ENCODE assay signal across 8 cellular contexts in the genomic region with DNA sequence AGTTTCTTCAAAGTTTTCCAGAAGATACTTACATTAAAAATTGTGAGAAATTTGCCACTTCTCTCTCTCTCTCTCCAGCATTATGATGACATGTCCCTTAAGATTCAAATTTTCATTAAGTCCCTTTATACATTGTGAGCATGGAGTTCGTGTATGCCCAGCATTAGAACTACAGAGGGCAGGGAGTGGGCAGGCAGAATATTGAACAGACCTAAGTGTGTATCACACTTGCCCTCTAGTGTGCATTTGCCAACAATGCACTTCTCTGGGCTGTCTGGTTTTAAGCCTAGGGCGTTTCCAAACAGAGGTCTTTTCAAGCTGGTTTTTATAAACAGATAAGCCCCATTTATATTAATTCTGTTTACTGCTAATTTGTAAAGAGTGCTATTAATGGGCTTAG. TPM values are rescaled to one million over a fixed set of nuclear protein-coding genes. Genes with fewer than 3 reads are reported as not detected.
DNase-seq lines count a peak whose midpoint lies in the region; ATAC-seq, FAIRE-seq and TF ChIP-seq lines count a peak whose summit lies in the region.

No MANE protein-coding gene starts in this region.

- H3K4me2 ChIP-seq in MM.1S (ENCODE audit: low read depth, low read length): no peak overlapping the region

- H3K4me3 ChIP-seq in BE2C (ENCODE audit: low read depth, low read length): no peak overlapping the region
- H3K4me3 ChIP-seq in MM.1S (ENCODE audit: low read length): no peak overlapping the region
- no peak overlapping the region for H3K4me3 ChIP-seq in WI38 (ENCODE audit: low read depth, low read length)

- DNase-seq in BE2C (peak; percentile 53), GM12892 (ENCODE audit: insufficient read length) (no peak), MM.1S (peak; percentile 48), head of caudate nucleus (peak in 28 of 42 donors; percentile 6 to 58 (median 26)), sciatic nerve (ENCODE audit: low spot score) (peak; percentile 65)

- FAIRE-seq in GM12892 (lab: Jason Lieb, UNC): peak; percentile 68

- no peaks in the 10 kb centered on the region for H3K9me2 ChIP-seq in MM.1S (replicated peaks; ENCODE audit: insufficient read depth, low read length)

- H3K4me1 ChIP-seq in BE2C (peaks cover 3% of the 10 kb centered on the region; the same call in 1 of the 2 replicates), MM.1S (ENCODE audit: low read length) (no peaks in the 10 kb centered on the region)

- no peak for TF ChIP-seq POLR2A in GM12892 (IDR thresholded peaks at IDR 0.05; ENCODE audit: low read depth, low read length)

- TF ChIP-seq CTCF in BE2C (IDR thresholded peaks at IDR 0.05; ENCODE audit: low read depth, low read length): peak; percentile 82
- peak; percentile 72 for TF ChIP-seq CTCF in MM.1S (IDR thresholded peaks at IDR 0.05; ENCODE audit: low read length)
- peak; percentile 66 for TF ChIP-seq CTCF in WI38 (IDR thresholded peaks at IDR 0.05; ENCODE audit: low read depth, low read length)

- H3K36me3 ChIP-seq in BE2C (no peaks in the 10 kb centered on the region), MM.1S (replicated peaks; ENCODE audit: insufficient read depth, low read length) (no peaks in the 10 kb centered on the region)

- H3K79me2 ChIP-seq in MM.1S (ENCODE audit: low read length): no peaks in the 10 kb centered on the region

- H3K9ac ChIP-seq in MM.1S (ENCODE audit: low read length): no peak overlapping the region

- no peaks in the 10 kb centered on the region for H4K20me1 ChIP-seq in MM.1S (ENCODE audit: insufficient read depth, low read length)

- no peaks in the 10 kb centered on the region for H3F3A ChIP-seq in MM.1S (ENCODE audit: insufficient read depth, low read length)

- H2AFZ ChIP-seq in MM.1S (ENCODE audit: low read length): no peak overlapping the region

- intact Hi-C loops in head of caudate nucleus (cut with DNase I): no loop called here
- intact Hi-C loops in sciatic nerve (cut with DNase I): no loop called here

- H3K9me3 ChIP-seq in BE2C: no peaks in the 10 kb centered on the region
- no peaks in the 10 kb centered on the region for H3K9me3 ChIP-seq in MM.1S (replicated peaks; ENCODE audit: insufficient read depth, low read length)

- H3K27ac ChIP-seq in MM.1S (ENCODE audit: low read length): no peak overlapping the region

- ATAC-seq in HG02610 (IDR thresholded peaks at IDR 0.05; ENCODE audit: unreplicated experiment) (peak; percentile 97), sciatic nerve (peak; percentile 94), HG03571 (IDR thresholded peaks at IDR 0.05; ENCODE audit: unreplicated experiment) (no peak)

- H3K27me3 ChIP-seq in BE2C (peaks cover 4% of the 10 kb centered on the region; the same call in 1 of the 2 replicates), MM.1S (replicated peaks; ENCODE audit: insufficient read depth, low read length) (no peaks in the 10 kb centered on the region)

RNA-seq across cellular contexts. Expression of a gene that starts 28.3 kb away (rescaled TPM):
- 190 TPM for polyA plus RNA-seq in BE2C (2012; ENCODE audit: insufficient read depth, insufficient read length, low read depth)
- polyA plus RNA-seq in GM12892 (2012; ENCODE audit: missing spikeins): 70.4 TPM
- 26.7 TPM for total RNA-seq in sciatic nerve
